In the genomic region with DNA sequence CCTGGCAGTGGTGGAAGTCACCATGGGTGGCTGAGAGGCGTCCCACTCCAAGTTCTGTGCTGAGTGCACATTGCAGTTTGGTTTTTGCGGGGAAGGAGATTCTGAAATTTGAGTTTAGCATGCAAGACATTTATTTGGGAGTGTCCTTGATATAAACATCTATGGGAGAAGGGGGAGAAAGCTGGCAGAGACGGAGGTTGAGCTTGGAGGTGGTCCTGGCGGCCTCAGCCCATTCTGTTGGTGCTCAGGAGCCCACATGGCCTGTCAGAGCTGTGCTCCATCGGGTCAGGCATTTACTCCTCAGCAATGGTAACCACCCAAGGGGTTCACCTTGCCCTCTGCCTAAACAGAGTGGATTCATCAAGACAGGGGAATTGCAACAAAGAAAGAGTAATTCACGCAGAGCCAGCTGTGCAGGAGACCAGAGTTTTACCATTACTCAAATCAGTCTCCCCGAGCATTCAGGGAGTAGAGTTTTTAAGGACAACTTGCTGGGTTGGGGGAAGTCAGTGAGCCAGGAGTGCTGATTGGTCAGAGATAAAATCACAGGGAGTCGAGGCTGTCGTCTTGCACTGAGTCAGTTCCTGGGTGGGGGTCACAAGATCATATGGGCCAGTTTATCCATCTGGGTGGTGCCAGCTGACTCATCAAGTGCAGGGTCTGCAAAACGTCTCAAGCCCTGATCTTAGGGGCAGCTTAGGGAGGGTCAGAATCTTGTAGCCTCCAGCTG, we compare ENCODE assay signal across 31 cellular contexts.
DNase-seq lines count a peak whose midpoint lies in the region; ATAC-seq and TF ChIP-seq lines count a peak whose summit lies in the region.
"Had no signal": no experiment of that assay in that cellular context is flagged by ENCODE, and none has a peak within 500 bp of the region (broad histone marks: within the 10 kb centered on the region; RNA-seq: fewer than 3 reads in every experiment).

No MANE protein-coding gene starts in this region.

- intact Hi-C loops in naive thymus-derived CD4-positive, alpha-beta T cell (cut with micrococcal nuclease), result no loop called here

- H3K9ac ChIP-seq in neural progenitor cell, result no peak overlapping the region

- H3K9me3 ChIP-seq in neural progenitor cell (ENCODE audit: low read depth) (no peaks in the 10 kb centered on the region), SJCRH30 (replicated peaks) (no peaks in the 10 kb centered on the region)
- H3K9me3 ChIP-seq in naive thymus-derived CD4-positive, alpha-beta T cell (ENCODE audit: control insufficient read depth in 2 of 3, low read length in 3 of 3), result no peaks in the 10 kb centered on the region
- H3K9me3 ChIP-seq: breast epithelium had no signal

- ATAC-seq in foreskin keratinocyte, result no peak
- no peak for ATAC-seq in naive thymus-derived CD4-positive, alpha-beta T cell
- ATAC-seq: left lobe of liver had no signal

- H3F3A ChIP-seq in neural progenitor cell (ENCODE audit: low read depth), result no peaks in the 10 kb centered on the region

- H3K4me1 ChIP-seq in neural progenitor cell (no peaks in the 10 kb centered on the region), foreskin keratinocyte (no peaks in the 10 kb centered on the region), SJCRH30 (no peaks in the 10 kb centered on the region)
- no peaks in the 10 kb centered on the region for H3K4me1 ChIP-seq in naive thymus-derived CD4-positive, alpha-beta T cell (ENCODE audit: control insufficient read depth in 2 of 2, insufficient read depth in 2 of 2, low read length in 2 of 2)
- H3K4me1 ChIP-seq: breast epithelium had no signal

- H3K36me3 Mint-ChIP-seq in neural progenitor cell, result no peaks in the 10 kb centered on the region
- no peaks in the 10 kb centered on the region for H3K36me3 Mint-ChIP-seq in naive thymus-derived CD4-positive, alpha-beta T cell
- H3K36me3 Mint-ChIP-seq: CD4-positive, CD25-positive, alpha-beta regulatory T cell; immature natural killer cell; naive B cell; type B pancreatic cell had no signal

- no peaks in the 10 kb centered on the region for H4K20me1 ChIP-seq in neural progenitor cell (ENCODE audit: low read depth)

- CTCF ChIA-PET in naive thymus-derived CD4-positive, alpha-beta T cell (lab: Charles Lee), result interaction anchor here (0.5 kb wide), 1 partner anchor 54 kb away, joined by 3 read pairs; no protein-coding TSS in a partner anchor

- peaks cover 6% of the 10 kb centered on the region for H3K27me3 Mint-ChIP-seq in neural progenitor cell (ENCODE audit: insufficient read depth, low read depth)
- H3K27me3 Mint-ChIP-seq in naive thymus-derived CD4-positive, alpha-beta T cell, result no peaks in the 10 kb centered on the region
- H3K27me3 Mint-ChIP-seq: CD4-positive, CD25-positive, alpha-beta regulatory T cell; naive B cell had no signal

- H3K4me2 ChIP-seq in neural progenitor cell, result no peak overlapping the region

- TF ChIP-seq CTCF in fibroblast of the aortic adventitia (IDR thresholded peaks at IDR 0.05; ENCODE audit: insufficient read depth, low read length) (no peak), neural progenitor cell (IDR thresholded peaks at IDR 0.05) (no peak), foreskin keratinocyte (conservative IDR thresholded peaks at IDR 0.05) (no peak)

- DNase-seq in Daoy (ENCODE audit: low read depth) (peak; percentile 56), OCI-M1 (lab: John Stamatoyannopoulos, UW) (peak; percentile 28), fibroblast of the aortic adventitia (ENCODE audit: low read depth) (peak; percentile 54), neural progenitor cell (ENCODE audit: low spot score) (no peak), dedifferentiated amniotic fluid mesenchymal stem cell (ENCODE audit: extremely low spot score) (no peak), foreskin keratinocyte (no peak), SJCRH30 (no peak)
- DNase-seq in naive thymus-derived CD4-positive, alpha-beta T cell, result no peak
- DNase-seq: activated CD4-positive, alpha-beta T cell treated with anti-CD3 and anti-CD28 coated beads for 48 hours; activated naive CD4-positive, alpha-beta T cell treated with anti-CD3 and anti-CD28 coated beads, Interleukin-2, amount 50 U/mL, for 16 hours; activated T-cell treated with anti-CD3 and anti-CD28 coated beads for 4 hours; CD4-positive, CD25-positive, alpha-beta regulatory T cell; DMS79 treated with DMSO at 0.1 percent for 48 hours; GOT3; HFFc6; immature natural killer cell; KG1; naive B cell; NCI-H1417 treated with DMSO at 0.1 percent for 48 hours; NCI-H2081; NCI-H2227 treated with DMSO at 0.1 percent for 48 hours; NCI-H69; occipital lobe; SIG-M5; stimulated activated CD4-positive, alpha-beta T cell treated with anti-CD3 and anti-CD28 coated beads, Interleukin-15, amount 100 ng/mL, for 24 hours; stimulated activated CD4-positive, alpha-beta T cell treated with anti-CD3 and anti-CD28 coated beads, Interleukin-4, amount 100 ng/mL, for 4 hours; SW 1271 had no signal

- no peak overlapping the region for H2AFZ ChIP-seq in neural progenitor cell (replicated peaks)

- H3K36me3 ChIP-seq in neural progenitor cell (no peaks in the 10 kb centered on the region), SJCRH30 (no peaks in the 10 kb centered on the region)
- no peaks in the 10 kb centered on the region for H3K36me3 ChIP-seq in naive thymus-derived CD4-positive, alpha-beta T cell (ENCODE audit: control insufficient read depth in 2 of 3, insufficient read depth in 3 of 3, low read length in 3 of 3)
- H3K36me3 ChIP-seq: breast epithelium had no signal

- no peaks in the 10 kb centered on the region for H3K9me3 Mint-ChIP-seq in neural progenitor cell
- peaks cover 7 to 23% (median 13%) of the 10 kb centered on the region in 11 donors for H3K9me3 Mint-ChIP-seq in naive thymus-derived CD4-positive, alpha-beta T cell
- H3K9me3 Mint-ChIP-seq: type B pancreatic cell had no signal

- H3K27ac Mint-ChIP-seq in neural progenitor cell, result peak overlapping the region; percentile 24
- H3K27ac Mint-ChIP-seq in naive thymus-derived CD4-positive, alpha-beta T cell, result no peak overlapping the region
- H3K27ac Mint-ChIP-seq: activated T-helper 2 cell treated with anti-CD3 and anti-CD28 coated beads, Interferon-gamma antibody, Interleukin-2, Interleukin-4, amounts not matched to agents 10 μg/mL and 5 μg/mL and 100 μg/mL, durations not matched to agents 14 hours and 24 hours and 36 hours; CD4-positive, CD25-positive, alpha-beta regulatory T cell; HFFc6; immature natural killer cell; type B pancreatic cell had no signal

- H3K27ac ChIP-seq in neural progenitor cell, result no peak overlapping the region
- no peak overlapping the region for H3K27ac ChIP-seq in foreskin keratinocyte
- H3K27ac ChIP-seq in naive thymus-derived CD4-positive, alpha-beta T cell (ENCODE audit: low read depth, low read length), result no peak overlapping the region
- H3K27ac ChIP-seq in SJCRH30, result no peak overlapping the region
- H3K27ac ChIP-seq: breast epithelium had no signal

- no peaks in the 10 kb centered on the region for H3K4me1 Mint-ChIP-seq in neural progenitor cell
- no peaks in the 10 kb centered on the region for H3K4me1 Mint-ChIP-seq in naive thymus-derived CD4-positive, alpha-beta T cell
- H3K4me1 Mint-ChIP-seq: CD4-positive, CD25-positive, alpha-beta regulatory T cell; immature natural killer cell; naive B cell had no signal

- POLR2A ChIA-PET in naive thymus-derived CD4-positive, alpha-beta T cell (lab: Charles Lee), result no interaction called here

- H3K4me3 Mint-ChIP-seq in neural progenitor cell, result no peak overlapping the region
- no peak overlapping the region for H3K4me3 Mint-ChIP-seq in naive thymus-derived CD4-positive, alpha-beta T cell
- H3K4me3 Mint-ChIP-seq: CD4-positive, CD25-positive, alpha-beta regulatory T cell; HFFc6; immature natural killer cell; naive B cell; type B pancreatic cell had no signal

- no peaks in the 10 kb centered on the region for H3K79me2 ChIP-seq in neural progenitor cell (ENCODE audit: low read depth)

- H3K27me3 ChIP-seq in neural progenitor cell, result no peaks in the 10 kb centered on the region
- no peaks in the 10 kb centered on the region for H3K27me3 ChIP-seq in foreskin keratinocyte
- no peaks in the 10 kb centered on the region for H3K27me3 ChIP-seq in naive thymus-derived CD4-positive, alpha-beta T cell (ENCODE audit: control insufficient read depth in 2 of 2, insufficient read depth in 2 of 2, low read length in 2 of 2)
- H3K27me3 ChIP-seq in SJCRH30, result no peaks in the 10 kb centered on the region
- H3K27me3 ChIP-seq: breast epithelium had no signal

- no peak overlapping the region for H3K4me3 ChIP-seq in fibroblast of the aortic adventitia (ENCODE audit: low read depth, low read length)
- H3K4me3 ChIP-seq in neural progenitor cell, result no peak overlapping the region
- no peak overlapping the region for H3K4me3 ChIP-seq in naive thymus-derived CD4-positive, alpha-beta T cell (ENCODE audit: low read length)
- no peak overlapping the region for H3K4me3 ChIP-seq in SJCRH30
- H3K4me3 ChIP-seq: breast epithelium had no signal

Comparison
In these comparisons a context has a peak if more than half of its experiments do, and no peak if none do; other contexts are left out.
1. DNase-seq: peak in Daoy (single experiment), OCI-M1 (single experiment) and fibroblast of the aortic adventitia (single experiment); none in neural progenitor cell (single experiment), dedifferentiated amniotic fluid mesenchymal stem cell (single experiment), foreskin keratinocyte (0 of 2), naive thymus-derived CD4-positive, alpha-beta T cell (0 of 9) and SJCRH30 (0 of 2).